Comparison of ENCODE assay signal across 8 cellular contexts in genomic region chr12:6452245-6452731, GRCh38. TPM values are rescaled to one million over a fixed set of nuclear protein-coding genes. Genes with fewer than 3 reads are reported as not detected.
A peak's percentile ranks its signal among the peaks of the same experiment; 100 is the strongest.
DNase-seq lines count a peak whose midpoint lies in the region; ATAC-seq, FAIRE-seq and TF ChIP-seq lines count a peak whose summit lies in the region.

No MANE protein-coding gene starts in this region.

- peaks cover 68 to 83% (median 74%) of the 10 kb centered on the region in 3 donors for H3K4me1 Mint-ChIP-seq in T-cell
- H3K4me1 Mint-ChIP-seq in naive thymus-derived CD4-positive, alpha-beta T cell = peaks cover 49 to 86% (median 73%) of the 10 kb centered on the region in 7 donors

- peaks cover 8 to 54% (median 12%) of the 10 kb centered on the region in 3 experiments for H3K36me3 ChIP-seq in naive thymus-derived CD4-positive, alpha-beta T cell (ENCODE audit: control insufficient read depth in 2 of 3, insufficient read depth in 3 of 3, low read length in 3 of 3)

- H3K4me3 ChIP-seq in naive thymus-derived CD4-positive, alpha-beta T cell (ENCODE audit: low read length) = peak overlapping the region; percentile 83

- H3K9me3 Mint-ChIP-seq in T-cell = no peaks in the 10 kb centered on the region
- H3K9me3 Mint-ChIP-seq in naive thymus-derived CD4-positive, alpha-beta T cell = peaks cover 0 to 2% (median 0%) of the 10 kb centered on the region in 11 donors

- H3K27me3 ChIP-seq in naive thymus-derived CD4-positive, alpha-beta T cell (ENCODE audit: control insufficient read depth in 2 of 2, insufficient read depth in 2 of 2, low read length in 2 of 2) = no peaks in the 10 kb centered on the region

- H3K27ac ChIP-seq in naive thymus-derived CD4-positive, alpha-beta T cell (ENCODE audit: low read depth, low read length) = peak overlapping the region; percentile 96

- TF ChIP-seq POLR2A in erythroblast (IDR thresholded peaks at IDR 0.05; ENCODE audit: low read length) (no peak), GM12892 (IDR thresholded peaks at IDR 0.05; ENCODE audit: low read depth, low read length) (no peak)

- H3K4me3 Mint-ChIP-seq in T-cell = peak overlapping the region; percentile 97 to 99 (median 98)
- peak overlapping the region; percentile 96 to 100 (median 98) for H3K4me3 Mint-ChIP-seq in naive thymus-derived CD4-positive, alpha-beta T cell

- peak in 2 of 4 experiments; percentile 1 to 5 for ATAC-seq in T-cell (replicated peaks in 1 of 4)
- no peak for ATAC-seq in naive thymus-derived CD4-positive, alpha-beta T cell

- POLR2A ChIA-PET in T-cell (lab: Charles Lee) = interaction anchor here (0.5 to 3.2 kb wide), 5 partner anchors 9 to 40 kb away, joined by 3 to 18 read pairs (median 6); no protein-coding TSS in a partner anchor
- POLR2A ChIA-PET in naive thymus-derived CD4-positive, alpha-beta T cell (lab: Charles Lee) = interaction anchor here (0.7 to 18.5 kb wide), 16 partner anchors 5 to 161 kb away, joined by 3 to 726 read pairs (median 10); partner anchors contain the start of genes CD27, GAPDH, MRPL51 and TAPBPL

- H3K27ac Mint-ChIP-seq in T-cell = peak overlapping the region; percentile 99 to 100
- peak overlapping the region; percentile 96 to 100 (median 99) for H3K27ac Mint-ChIP-seq in naive thymus-derived CD4-positive, alpha-beta T cell

- intact Hi-C loops in naive thymus-derived CD4-positive, alpha-beta T cell (cut with micrococcal nuclease) = loop anchor here (1.0 kb wide), 5 partner anchors 8 to 42 kb away; partner anchors contain the start of genes CD27 (in 2 of the 2) and NCAPD2 (in 1 of the 2)

- FAIRE-seq in GM12892 (lab: Jason Lieb, UNC) = no peak

- CTCF ChIA-PET in T-cell (lab: Charles Lee) = interaction anchor here (0.7 to 3.5 kb wide), 8 partner anchors 9 to 117 kb away, joined by 3 to 24 read pairs (median 3); partner anchors contain the start of gene VAMP1 (in 1 of the 2)
- CTCF ChIA-PET in naive thymus-derived CD4-positive, alpha-beta T cell (lab: Charles Lee) = interaction anchor here (0.6 to 6.6 kb wide), 13 partner anchors 10 to 488 kb away, joined by 3 to 46 read pairs (median 4); partner anchors contain the start of gene VAMP1

- peaks cover 43 to 56% of the 10 kb centered on the region in 2 donors for H3K4me1 ChIP-seq in naive thymus-derived CD4-positive, alpha-beta T cell (ENCODE audit: control insufficient read depth in 2 of 2, insufficient read depth in 2 of 2, low read length in 2 of 2)

- DNase-seq in activated naive CD4-positive, alpha-beta T cell treated with Interleukin-2 at 50 U/mL for 16 hours = peak; percentile 31
- DNase-seq in activated naive CD4-positive, alpha-beta T cell treated with anti-CD3 and anti-CD28 coated beads, Interleukin-2, amount 50 U/mL, for 16 hours = no peak
- DNase-seq in T-cell (no peak), erythroblast (lab: John Stamatoyannopoulos, UW) (peak; percentile 62 to 65), GM12892 (ENCODE audit: insufficient read length) (no peak), NCI-H187 treated with DMSO at 0.1 percent for 48 hours (lab: John Stamatoyannopoulos, UW) (no peak), ureter (ENCODE audit: low spot score) (no peak)
- no peak for DNase-seq in naive thymus-derived CD4-positive, alpha-beta T cell

- no peaks in the 10 kb centered on the region for H3K9me3 ChIP-seq in naive thymus-derived CD4-positive, alpha-beta T cell (ENCODE audit: control insufficient read depth in 2 of 3, low read length in 3 of 3)

- H3K27me3 Mint-ChIP-seq in T-cell = no peaks in the 10 kb centered on the region
- no peaks in the 10 kb centered on the region for H3K27me3 Mint-ChIP-seq in naive thymus-derived CD4-positive, alpha-beta T cell

- peaks cover 47% of the 10 kb centered on the region for H3K36me3 Mint-ChIP-seq in T-cell
- peaks cover 7 to 57% (median 28%) of the 10 kb centered on the region in 5 donors for H3K36me3 Mint-ChIP-seq in naive thymus-derived CD4-positive, alpha-beta T cell

RNA-seq across cellular contexts. Expression of gene TAPBPL, which starts 0.4 kb away (rescaled TPM):
- total RNA-seq in T-cell = 10 to 100 TPM; 22.6 to 77.0 (median 60.3) TPM
- 10 to 100 TPM; 23.0 to 65.4 (median 52.9) TPM for total RNA-seq in naive thymus-derived CD4-positive, alpha-beta T cell
- 100 to 1,000 TPM in 1 of 2 donors, 10 to 100 TPM in 1; 48.7 to 104 TPM for polyA plus RNA-seq in naive thymus-derived CD4-positive, alpha-beta T cell
- polyA plus RNA-seq in GM12892 (2012; ENCODE audit: missing spikeins) = 32.1 TPM
- total RNA-seq in ureter = 52.3 TPM

RNA-seq across cellular contexts. Expression of gene CD27, which starts 7.5 kb away (rescaled TPM):
- 100 to 1,000 TPM in 4 of 5 donors, 10 to 100 TPM in 1; 94.0 to 140 (median 138) TPM for total RNA-seq in T-cell
- 100 to 1,000 TPM in 4 of 5 experiments, 10 to 100 TPM in 1; 74.1 to 217 (median 130) TPM for total RNA-seq in naive thymus-derived CD4-positive, alpha-beta T cell
- 100 to 1,000 TPM; 560 to 590 TPM for polyA plus RNA-seq in naive thymus-derived CD4-positive, alpha-beta T cell
- 82.1 TPM for polyA plus RNA-seq in GM12892 (2012; ENCODE audit: missing spikeins)
- 2.6 TPM for total RNA-seq in ureter

RNA-seq across cellular contexts. Expression of gene VAMP1, which starts 18.2 kb away (rescaled TPM):
- total RNA-seq in T-cell (10 to 100 TPM; 64.6 to 92.2 (median 75.8) TPM), ureter (16.0 TPM)
- 100 to 1,000 TPM in 2 of 5 experiments, 10 to 100 TPM in 3; 38.7 to 123 (median 47.9) TPM for total RNA-seq in naive thymus-derived CD4-positive, alpha-beta T cell
- polyA plus RNA-seq in naive thymus-derived CD4-positive, alpha-beta T cell = 10 to 100 TPM; 10.9 to 14.0 TPM
- 29.2 TPM for polyA plus RNA-seq in GM12892 (2012; ENCODE audit: missing spikeins)

RNA-seq across cellular contexts. Expression of gene MRPL51, which starts 40.8 kb away (rescaled TPM):
- 10 to 100 TPM; 34.3 to 86.6 (median 80.3) TPM for total RNA-seq in T-cell
- 100 to 1,000 TPM in 1 of 5 experiments, 10 to 100 TPM in 4; 22.5 to 208 (median 80.9) TPM for total RNA-seq in naive thymus-derived CD4-positive, alpha-beta T cell
- 100 to 1,000 TPM; 204 to 220 TPM for polyA plus RNA-seq in naive thymus-derived CD4-positive, alpha-beta T cell
- polyA plus RNA-seq in GM12892 (2012; ENCODE audit: missing spikeins) = 194 TPM
- 150 TPM for total RNA-seq in ureter

RNA-seq across cellular contexts. Expression of gene NCAPD2, which starts 41.6 kb away (rescaled TPM):
- total RNA-seq in T-cell (10 to 100 TPM; 32.8 to 43.8 (median 40.7) TPM), ureter (24.0 TPM)
- 100 to 1,000 TPM in 1 of 5 experiments, 10 to 100 TPM in 4; 30.3 to 121 (median 38.4) TPM for total RNA-seq in naive thymus-derived CD4-positive, alpha-beta T cell
- polyA plus RNA-seq in naive thymus-derived CD4-positive, alpha-beta T cell = 10 to 100 TPM; 24.4 to 46.7 TPM
- 46.3 TPM for polyA plus RNA-seq in GM12892 (2012; ENCODE audit: missing spikeins)

Comparison
In these comparisons a context has a peak if more than half of its experiments do, and no peak if none do; other contexts are left out.
1. DNase-seq: peak in activated naive CD4-positive, alpha-beta T cell treated with Interleukin-2 at 50 U/mL for 16 hours (single experiment) and erythroblast (2 of 2); none in activated naive CD4-positive, alpha-beta T cell treated with anti-CD3 and anti-CD28 coated beads, Interleukin-2, amount 50 U/mL, for 16 hours (single experiment), T-cell (0 of 34), naive thymus-derived CD4-positive, alpha-beta T cell (0 of 9), GM12892 (single experiment), NCI-H187 treated with DMSO at 0.1 percent for 48 hours (single experiment) and ureter (single experiment).
2. RNA of gene CD27, which starts 7.5 kb away (total RNA-seq): 94.0 to 140 TPM in T-cell and 74.1 to 217 TPM in naive thymus-derived CD4-positive, alpha-beta T cell; 2.6 TPM in ureter (single experiment); every median in the first group is over 10 times any median in the second.